9 cellular contexts compared by ENCODE assay signal in the genomic region with DNA sequence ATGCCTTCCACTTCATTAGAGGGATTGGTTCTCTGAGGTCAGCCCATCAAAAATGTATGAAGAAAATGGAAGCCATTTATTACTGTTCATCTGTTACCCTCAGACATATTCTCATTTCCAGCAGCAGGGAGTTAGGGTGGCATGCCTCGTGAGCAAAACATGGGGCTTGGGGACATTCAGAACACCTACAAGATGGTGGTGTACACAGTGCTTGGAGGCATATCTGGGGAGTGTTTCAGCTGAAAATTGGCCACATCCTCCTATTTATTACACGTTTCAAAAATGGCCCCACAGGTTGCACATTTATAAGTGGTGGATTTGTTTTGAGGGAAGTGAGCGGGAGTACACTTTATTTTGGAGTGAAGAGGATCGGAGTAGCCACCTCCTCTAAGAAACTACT.
DNase-seq lines count a peak whose midpoint lies in the region; ATAC-seq and TF ChIP-seq lines count a peak whose summit lies in the region.
"Had no signal": no experiment of that assay in that cellular context is flagged by ENCODE, and none has a peak within 500 bp of the region (broad histone marks: within the 10 kb centered on the region; RNA-seq: fewer than 3 reads in every experiment).

No MANE protein-coding gene starts in this region.

- H3K27me3 ChIP-seq in CD4-positive, alpha-beta memory T cell (ENCODE audit: insufficient read depth, low read length), result no peaks in the 10 kb centered on the region
- H3K27me3 ChIP-seq in rectal smooth muscle tissue (ENCODE audit: control insufficient read depth, insufficient read depth, low read length), result no peaks in the 10 kb centered on the region

- H3K4me3 ChIP-seq in CD4-positive, alpha-beta memory T cell (ENCODE audit: low read length in 2 of 2), result peak overlapping the region in 1 of 2 donors; percentile 87
- peak overlapping the region; percentile 94 for H3K4me3 ChIP-seq in rectal smooth muscle tissue (ENCODE audit: low read length)

- in situ Hi-C loops in ACHN (cut with HindIII; ENCODE audit: low pct_ligation_motif_present, low pct_unique_long_range_greater_than_20kb, low sequenced_read_pairs), result no loop called here

- H3K27me3 Mint-ChIP-seq in CD4-positive, alpha-beta memory T cell, result no peaks in the 10 kb centered on the region
- peaks cover 15% of the 10 kb centered on the region for H3K27me3 Mint-ChIP-seq in endothelial cell (ENCODE audit: unreplicated experiment)

- ATAC-seq in GM19397 (IDR thresholded peaks at IDR 0.05; ENCODE audit: unreplicated experiment), result no peak
- no peak for ATAC-seq in HG02884 (IDR thresholded peaks at IDR 0.05; ENCODE audit: unreplicated experiment)

- H3K27ac ChIP-seq in CD4-positive, alpha-beta memory T cell (ENCODE audit: low read depth, low read length), result peak overlapping the region; percentile 13
- peak overlapping the region; percentile 92 for H3K27ac ChIP-seq in KOPT-K1 (ENCODE audit: low read depth, low read length, poor library complexity, severe bottlenecking)
- H3K27ac ChIP-seq in rectal smooth muscle tissue (ENCODE audit: low read depth, low read length), result peak overlapping the region; percentile 98

- H3K4me1 ChIP-seq in CD4-positive, alpha-beta memory T cell (ENCODE audit: insufficient read depth, low read length), result peaks cover 15% of the 10 kb centered on the region
- peaks cover 11% of the 10 kb centered on the region for H3K4me1 ChIP-seq in rectal smooth muscle tissue (ENCODE audit: control insufficient read depth, insufficient read depth, low read length)

- no peak for TF ChIP-seq CTCF in endothelial cell (IDR thresholded peaks at IDR 0.05; ENCODE audit: unreplicated experiment)

- peaks cover 0 to 12% of the 10 kb centered on the region in 2 donors for H3K36me3 Mint-ChIP-seq in CD4-positive, alpha-beta memory T cell
- peaks cover 4% of the 10 kb centered on the region for H3K36me3 Mint-ChIP-seq in endothelial cell (ENCODE audit: low read depth, unreplicated experiment)

- H3K36me3 ChIP-seq in CD4-positive, alpha-beta memory T cell (ENCODE audit: insufficient read depth, low read length), result no peaks in the 10 kb centered on the region
- H3K36me3 ChIP-seq in KOPT-K1 (ENCODE audit: insufficient read depth, low read length) (no peaks in the 10 kb centered on the region), rectal smooth muscle tissue (ENCODE audit: control insufficient read depth, insufficient read depth, low read length) (no peaks in the 10 kb centered on the region)

- no peaks in the 10 kb centered on the region for H3K9me3 ChIP-seq in CD4-positive, alpha-beta memory T cell (ENCODE audit: control insufficient read depth in 1 of 2, low read length in 2 of 2)
- no peaks in the 10 kb centered on the region for H3K9me3 ChIP-seq in KOPT-K1 (ENCODE audit: insufficient read depth, low read length, poor library complexity, severe bottlenecking)

- no peak overlapping the region for H3K9ac ChIP-seq in rectal smooth muscle tissue (ENCODE audit: low read length)

- peaks cover 24 to 53% (median 28%) of the 10 kb centered on the region in 4 donors for H3K4me1 Mint-ChIP-seq in CD4-positive, alpha-beta memory T cell
- peaks cover 38% of the 10 kb centered on the region for H3K4me1 Mint-ChIP-seq in endothelial cell (ENCODE audit: unreplicated experiment)

- CTCF ChIA-PET in CD4-positive, alpha-beta memory T cell (lab: Charles Lee; ENCODE audit: partially characterized antibody), result interaction anchor here (1.4 to 3.2 kb wide), 3 partner anchors 209 to 551 kb away, joined by 3 to 15 read pairs (median 3); no protein-coding TSS in a partner anchor

- intact Hi-C loops in CD4-positive, alpha-beta memory T cell (cut with micrococcal nuclease), result loop anchor here (5.0 to 10.0 kb wide), 4 partner anchors 96 to 944 kb away; no protein-coding TSS in a partner anchor

- POLR2A ChIA-PET in CD4-positive, alpha-beta memory T cell (lab: Charles Lee; ENCODE audit: partially characterized antibody), result interaction anchor here (2.2 to 6.3 kb wide), 7 partner anchors 93 to 208 kb away, joined by 9 to 97 read pairs (median 52); partner anchors contain the start of genes BMI1 and COMMD3

- H3K4me3 Mint-ChIP-seq in CD4-positive, alpha-beta memory T cell, result peak overlapping the region; percentile 92 to 97 (median 96)
- peak overlapping the region; percentile 94 for H3K4me3 Mint-ChIP-seq in endothelial cell (ENCODE audit: unreplicated experiment)

- DNase-seq in CD4-positive, alpha-beta memory T cell, result no peak
- DNase-seq in endothelial cell (ENCODE audit: low spot score) (no peak), ACHN (no peak), HT-29 (ENCODE audit: low spot score) (no peak)
- DNase-seq: kidney glomerular epithelial cell had no signal

- H3K9me3 Mint-ChIP-seq in CD4-positive, alpha-beta memory T cell, result no peaks in the 10 kb centered on the region
- no peaks in the 10 kb centered on the region for H3K9me3 Mint-ChIP-seq in endothelial cell (ENCODE audit: unreplicated experiment)

- peak overlapping the region; percentile 83 to 99 (median 97) for H3K27ac Mint-ChIP-seq in CD4-positive, alpha-beta memory T cell
- H3K27ac Mint-ChIP-seq in endothelial cell (ENCODE audit: unreplicated experiment), result peak overlapping the region; percentile 16

Comparison
In these comparisons a context has a peak if more than half of its experiments do, and no peak if none do; other contexts are left out.
1. H3K27ac ChIP-seq: peak in every context shown above with its lines; median percentile 98 in rectal smooth muscle tissue; 92 in KOPT-K1; 13 in CD4-positive, alpha-beta memory T cell.